ENCODE assay signal across 1 cellular context in genomic region chr5:179649304-179649703, GRCh38. TPM values are rescaled to one million over a fixed set of nuclear protein-coding genes. Genes with fewer than 3 reads are reported as not detected.
"Had no signal": no experiment of that assay in that cellular context is flagged by ENCODE, and none has a peak within 500 bp of the region (broad histone marks: within the 10 kb centered on the region; RNA-seq: fewer than 3 reads in every experiment).

No MANE protein-coding gene starts in this region.

RNA-seq across cellular contexts. Expression of gene CBY3, which starts 31.5 kb away (rescaled TPM):
- total RNA-seq: G401 had no signal
